Comparison of ENCODE assay signal across 1 cellular context in genomic region chr22:19480173-19480568, GRCh38.
TF ChIP-seq lines count a peak whose summit lies in the region.

No MANE protein-coding gene starts in this region.

TF ChIP-seq in IMR-90, 13 proteins besides CTCF, POLR2A, EP300 and RAD21:
- TF ChIP-seq CHD1 (IDR thresholded peaks at IDR 0.05; ENCODE audit: low read depth, low read length) (no peak), RCOR1 (IDR thresholded peaks at IDR 0.05; ENCODE audit: insufficient replicate concordance, low read length) (no peak), SMC3 (IDR thresholded peaks at IDR 0.05; ENCODE audit: low read depth, low read length) (no peak), MAZ (IDR thresholded peaks at IDR 0.05; ENCODE audit: borderline replicate concordance, low read depth, low read length) (no peak), RFX5 (IDR thresholded peaks at IDR 0.05; ENCODE audit: low read depth, low read length) (no peak)
